ENCODE assay signal across 23 cellular contexts in genomic region chr16:4927661-4928060, GRCh38. TPM values are rescaled to one million over a fixed set of nuclear protein-coding genes. Genes with fewer than 3 reads are reported as not detected.
A peak's percentile ranks its signal among the peaks of the same experiment; 100 is the strongest.
DNase-seq lines count a peak whose midpoint lies in the region; ATAC-seq, FAIRE-seq and TF ChIP-seq lines count a peak whose summit lies in the region.
"Had no signal": no experiment of that assay in that cellular context is flagged by ENCODE, and none has a peak within 500 bp of the region (broad histone marks: within the 10 kb centered on the region; RNA-seq: fewer than 3 reads in every experiment).

No MANE protein-coding gene starts in this region.

- no peak overlapping the region for H3K4me3 ChIP-seq in HEK293 (ENCODE audit: low read depth, low read length)
- H3K4me3 ChIP-seq in K562: no peak overlapping the region
- no peak overlapping the region for H3K4me3 ChIP-seq in esophagus squamous epithelium
- no peak overlapping the region for H3K4me3 ChIP-seq in SK-N-SH (ENCODE audit: low read depth in 2 of 2, low read length in 1 of 2)
- H3K4me3 ChIP-seq: A549; BLaER1 treated with 17β-estradiol and CSF1 and Interleukin-3, amounts not matched to agents 10 nM and 100 nM; HAP-1 had no signal

- 0 out of 2 replicates have a peak, but pooled peaks cover 7% of the 10 kb centered on the region for H4K20me1 ChIP-seq in K562 (replicated peaks; ENCODE audit: control insufficient read depth, insufficient read depth, low read length)
- no peaks in the 10 kb centered on the region for H4K20me1 ChIP-seq in SK-N-SH (ENCODE audit: insufficient read depth)
- H4K20me1 ChIP-seq: BLaER1 treated with 17β-estradiol and CSF1 and Interleukin-3, amounts not matched to agents 10 nM and 100 nM had no signal

- TF ChIP-seq CTCF in HEK293 (tag by site-specific recombination; IDR thresholded peaks at IDR 0.05) (no peak), K562 (IDR thresholded peaks at IDR 0.05 in 2 of 3, conservative IDR thresholded peaks at IDR 0.05 in 1 of 3; ENCODE audit: insufficient read depth in 2 of 3, low read depth in 1 of 3, low read length in 3 of 3) (no peak), esophagus squamous epithelium (IDR thresholded peaks at IDR 0.05) (no peak), SK-N-SH (IDR thresholded peaks at IDR 0.05) (no peak)

- POLR2A ChIA-PET in HEK293 (lab: Yijun Ruan, JAX): no interaction called here
- POLR2A ChIA-PET in K562 (lab: Yijun Ruan, JAX): interaction anchor here (0.5 kb wide), 1 partner anchor 9 kb away, joined by 4 read pairs; no protein-coding TSS in a partner anchor
- POLR2A ChIA-PET in SK-N-SH (lab: Yijun Ruan, JAX): no interaction called here

- TF ChIP-seq EP300 in K562 (IDR thresholded peaks at IDR 0.05; ENCODE audit: low read length) (no peak), SK-N-SH (IDR thresholded peaks at IDR 0.05; ENCODE audit: borderline replicate concordance in 1 of 2, low read depth in 1 of 2, low read length in 1 of 2) (no peak)

- no peak for ATAC-seq in K562
- no peak for ATAC-seq in GM21360 (IDR thresholded peaks at IDR 0.05; ENCODE audit: unreplicated experiment)
- ATAC-seq: A549 had no signal

- TF ChIP-seq RAD21 in K562 (CRISPR knock-in tag; conservative IDR thresholded peaks at IDR 0.05 in 1 of 2, IDR thresholded peaks at IDR 0.05 in 1 of 2) (no peak), SK-N-SH (IDR thresholded peaks at IDR 0.05; ENCODE audit: low read length) (no peak)

- no peak overlapping the region for H3K9ac ChIP-seq in K562 (ENCODE audit: insufficient read depth in 1 of 2, low read depth in 2 of 2, low read length in 2 of 2)
- H3K9ac ChIP-seq in SK-N-SH: no peak overlapping the region
- H3K9ac ChIP-seq: BLaER1 treated with 17β-estradiol and CSF1 and Interleukin-3, amounts not matched to agents 10 nM and 100 nM had no signal

- DNase-seq in K562 (ENCODE audit: extremely low read depth in 1 of 4, low spot score in 3 of 4) (no peak), esophagus squamous epithelium (lab: John Stamatoyannopoulos, UW) (no peak), SK-N-SH (no peak)
- no peak for DNase-seq in activated naive CD4-positive, alpha-beta T cell treated with Interleukin-2 at 50 U/mL for 16 hours
- DNase-seq: 8988T; ACHN; AML-193; BE2C; CD4-positive, alpha-beta T cell; CD8-positive, alpha-beta memory T cell; DMS 273 treated with DMSO at 0.1 percent for 48 hours; DMS79 treated with DMSO at 0.1 percent for 48 hours; GF-D8; GOT3 had no signal

- CTCF ChIA-PET in HEK293 (lab: Yijun Ruan, JAX): no interaction called here
- CTCF ChIA-PET in K562 (lab: Yijun Ruan, JAX; ENCODE audit: low intra/inter-chr PET ratio): no interaction called here
- CTCF ChIA-PET in SK-N-SH (lab: Yijun Ruan, JAX): interaction anchor here (0.7 kb wide), 1 partner anchor 9 kb away, joined by 3 read pairs; the partner anchor contains the start of gene PPL

- intact Hi-C loops in K562 (cut with micrococcal nuclease): no loop called here
- intact Hi-C loops in esophagus squamous epithelium (cut with DNase I): no loop called here

- H3K27ac ChIP-seq in HEK293 (ENCODE audit: extremely low read depth, low read depth, low read length) (no peak overlapping the region), K562 (ENCODE audit: extremely low read depth, low read depth, low read length) (no peak overlapping the region), esophagus squamous epithelium (peak overlapping the region; percentile 25 to 97 (median 90)), SK-N-SH (ENCODE audit: low read depth in 2 of 2, low read length in 1 of 2) (no peak overlapping the region)
- H3K27ac ChIP-seq: A549; BLaER1 treated with 17β-estradiol and CSF1 and Interleukin-3, amounts not matched to agents 10 nM and 100 nM had no signal

- in situ Hi-C loops in K562 (cut with MboI): no loop called here

- no peaks in the 10 kb centered on the region for H3K9me1 ChIP-seq in K562 (ENCODE audit: control insufficient read depth, insufficient read depth, low read length)

- H3K79me2 ChIP-seq in K562 (ENCODE audit: control insufficient read depth, insufficient read depth, low read length): no peaks in the 10 kb centered on the region
- H3K79me2 ChIP-seq in SK-N-SH (ENCODE audit: insufficient read depth): no peaks in the 10 kb centered on the region

- H3K4me1 ChIP-seq in HEK293 (ENCODE audit: control insufficient read depth, insufficient read depth, low read length) (no peaks in the 10 kb centered on the region), K562 (replicated peaks in 1 of 2; ENCODE audit: control insufficient read depth in 2 of 2, insufficient read depth in 2 of 2, low read length in 2 of 2) (peaks cover 0 to 5% of the 10 kb centered on the region in 2 experiments; a peak in 2 of 5 replicates), esophagus squamous epithelium (peaks cover 22 to 95% (median 51%) of the 10 kb centered on the region in 3 donors), SK-N-SH (ENCODE audit: control insufficient read depth in 1 of 2, insufficient read depth in 2 of 2, low read depth in 1 of 2, low read length in 1 of 2) (peaks cover 0 to 9% of the 10 kb centered on the region in 2 experiments; a peak in 1 of 4 replicates)
- H3K4me1 ChIP-seq: BE2C, HAP-1 had no signal

- H3K27me3 ChIP-seq in K562 (ENCODE audit: control insufficient read depth in 2 of 2, insufficient read depth in 2 of 2, low read length in 2 of 2) (peaks cover 38 to 61% of the 10 kb centered on the region in 2 experiments), esophagus squamous epithelium (no peaks in the 10 kb centered on the region), SK-N-SH (ENCODE audit: insufficient read depth) (no peaks in the 10 kb centered on the region)
- H3K27me3 ChIP-seq: BLaER1 treated with 17β-estradiol and CSF1 and Interleukin-3, amounts not matched to agents 10 nM and 100 nM had no signal

- H3K36me3 ChIP-seq in HEK293 (ENCODE audit: control insufficient read depth in 2 of 2, insufficient read depth in 1 of 2, low read length in 2 of 2) (no peaks in the 10 kb centered on the region), K562 (ENCODE audit: control insufficient read depth, insufficient read depth, low read length) (no peaks in the 10 kb centered on the region), esophagus squamous epithelium (peaks cover 0 to 59% (median 7%) of the 10 kb centered on the region in 3 donors), SK-N-SH (replicated peaks in 1 of 2; ENCODE audit: control insufficient read depth in 1 of 2, insufficient read depth in 2 of 2, low read length in 1 of 2) (no peaks in the 10 kb centered on the region)
- H3K36me3 ChIP-seq: BE2C; BLaER1 treated with 17β-estradiol and CSF1 and Interleukin-3, amounts not matched to agents 10 nM and 100 nM; HAP-1 had no signal

- no peaks in the 10 kb centered on the region for H3F3A ChIP-seq in SK-N-SH (replicated peaks; ENCODE audit: insufficient read depth)

- H3K9me2 ChIP-seq in SK-N-SH: no peaks in the 10 kb centered on the region

- no peak for FAIRE-seq in K562 (lab: Jason Lieb, UNC)
- FAIRE-seq: A549, D721Med, GM12891, GM18507, H54 had no signal

- TF ChIP-seq POLR2A in K562 (conservative IDR thresholded peaks at IDR 0.05) (no peak), esophagus squamous epithelium (IDR thresholded peaks at IDR 0.05) (no peak)

- BruUV-seq in K562 (replicated peaks; lab: Mats Ljungman, UMichigan): no TSS peak

- H3K9me3 ChIP-seq in HEK293 (ENCODE audit: control insufficient read depth, insufficient read depth, low read depth, low read length): no peaks in the 10 kb centered on the region
- no peaks in the 10 kb centered on the region; the same call in 1 of the 2 replicates for H3K9me3 ChIP-seq in K562 (replicated peaks; ENCODE audit: control insufficient read depth, insufficient read depth, low read depth, low read length)
- peaks cover 0 to 4% (median 0%) of the 10 kb centered on the region in 3 donors for H3K9me3 ChIP-seq in esophagus squamous epithelium
- 0 out of 2 replicates have a peak, but pooled peaks cover 6% of the 10 kb centered on the region for H3K9me3 ChIP-seq in SK-N-SH
- H3K9me3 ChIP-seq: BE2C had no signal

- H3K4me2 ChIP-seq in K562 (ENCODE audit: insufficient read depth, low read length): no peak overlapping the region
- no peak overlapping the region for H3K4me2 ChIP-seq in SK-N-SH
- H3K4me2 ChIP-seq: A549; BLaER1 treated with 17β-estradiol and CSF1 and Interleukin-3, amounts not matched to agents 10 nM and 100 nM had no signal

- H2AFZ ChIP-seq in K562 (ENCODE audit: low read depth, low read length) (no peak overlapping the region), SK-N-SH (ENCODE audit: low read depth) (no peak overlapping the region)

- WGBS in K562 (ENCODE audit: insufficient coverage, low coverage, missing lambda C conversion rate): 0% methylated on average over 2 of the region's 2 CpGs
- WGBS in esophagus squamous epithelium, 2 donors: 52 to 53% methylated on average over 2 of the region's 2 CpGs
- 24% methylated on average over 2 of the region's 2 CpGs for WGBS in SK-N-SH (ENCODE audit: low lambda C conversion rate)

RNA-seq across cellular contexts. Expression of gene PPL, which starts 9.3 kb away (rescaled TPM):
- 0.07 and 0.19 TPM in 2 replicates for total RNA-seq in K562 (2011; cell fraction: chromatin; rRNA removed; ENCODE audit: low replicate concordance)
- total RNA-seq in K562 (2011; cell fraction: nucleolus; rRNA removed): 0.17 and 0.53 TPM in 2 replicates
- 0.44 TPM in 1 of 2 replicates, not detected in the other for total RNA-seq in K562 (2011; cell fraction: nucleoplasm; rRNA removed)
- total RNA-seq in K562 (2014; rRNA removed) (0.09 and 0.16 TPM in 2 replicates), K562 (2014; rRNA removed; fragmentation: Illumina TruSeq; extraction: Trizol) (0.03 TPM in 1 of 2 replicates, not detected in the other), K562 (2015; rRNA removed; fragmentation: Illumina TruSeq; extraction: Trizol) (0.04 TPM in 1 of 2 replicates, not detected in the other), K562 (2021) (0.07 and 0.13 TPM in 2 replicates), esophagus squamous epithelium (1,000 to 10,000 TPM in 2 of 4 donors, 100 to 1,000 TPM in 2; 504 to 1,677 (median 860) TPM)
- polyA plus RNA-seq in K562 (2011; rRNA removed) (0.05 and 0.07 TPM in 2 replicates), K562 (2014; fragmentation: Illumina TruSeq; extraction: Trizol) (0.03 and 0.10 TPM in 2 replicates), K562 (2014; fragmentation: Nextera tagmentation; extraction: Ambion mirVana) (under 1 TPM in 1 of 2 experiments, not detected in 1; 0.15 TPM), K562 (2014; rRNA removed) (0.01 and 0.03 TPM in 2 replicates), SK-N-SH (2012; rRNA removed) (16.8 and 24.6 TPM in 2 replicates)
- polyA plus RNA-seq in K562 (2011; cell fraction: cytosol; rRNA removed): 0.04 TPM in 2 replicates
- 0.11 and 0.33 TPM in 2 replicates for polyA plus RNA-seq in K562 (2011; cell fraction: nucleus; rRNA removed)
- polyA plus RNA-seq in K562 (2012): 0.13 and 0.22 TPM in 2 replicates
- polyA minus RNA-seq in K562 (2011; rRNA and poly(A)+ RNA removed): 0.11 and 0.39 TPM in 2 replicates
- polyA minus RNA-seq in K562 (2011; cell fraction: cytosol; rRNA and poly(A)+ RNA removed): 0.19 and 0.27 TPM in 2 replicates
- polyA minus RNA-seq in K562 (2011; cell fraction: nucleus; rRNA and poly(A)+ RNA removed): 0.11 and 0.13 TPM in 2 replicates
- polyA plus RNA-seq in SK-N-SH (2012; cell fraction: cytosol; rRNA removed): 9.9 and 11.5 TPM in 2 replicates
- 42.1 and 47.8 TPM in 2 replicates for polyA plus RNA-seq in SK-N-SH (2012; cell fraction: nucleus; rRNA removed)
- total RNA-seq: CD4-positive, alpha-beta T cell; CD8-positive, alpha-beta memory T cell had no signal

RNA-seq across cellular contexts. Expression of gene SEC14L5, which starts 30.5 kb away (rescaled TPM):
- total RNA-seq in K562 (2011; cell fraction: chromatin; rRNA removed; ENCODE audit: low replicate concordance): 0.44 TPM in 1 of 2 replicates, not detected in the other
- total RNA-seq in K562 (2011; cell fraction: nucleolus; rRNA removed): not detected in 2 replicates
- 0.22 TPM in 1 of 2 replicates, not detected in the other for total RNA-seq in K562 (2011; cell fraction: nucleoplasm; rRNA removed)
- not detected in 2 replicates for total RNA-seq in K562 (2014; rRNA removed)
- total RNA-seq in K562 (2014; rRNA removed; fragmentation: Illumina TruSeq; extraction: Trizol): not detected in 2 replicates
- total RNA-seq in K562 (2015; rRNA removed; fragmentation: Illumina TruSeq; extraction: Trizol): not detected in 2 replicates
- 0.22 TPM in 1 of 2 replicates, not detected in the other for total RNA-seq in K562 (2021)
- not detected in 2 replicates for polyA plus RNA-seq in K562 (2011; rRNA removed)
- polyA plus RNA-seq in K562 (2011; cell fraction: cytosol; rRNA removed): 0.01 and 0.15 TPM in 2 replicates
- 0.01 TPM in 2 replicates for polyA plus RNA-seq in K562 (2011; cell fraction: nucleus; rRNA removed)
- polyA plus RNA-seq in K562 (2012): not detected in 2 replicates
- polyA plus RNA-seq in K562 (2014; fragmentation: Illumina TruSeq; extraction: Trizol): not detected in 2 replicates
- not detected for polyA plus RNA-seq in K562 (2014; fragmentation: Nextera tagmentation; extraction: Ambion mirVana)
- polyA plus RNA-seq in K562 (2014; rRNA removed): 0.11 TPM in 1 of 2 replicates, not detected in the other
- not detected in 2 replicates for polyA minus RNA-seq in K562 (2011; rRNA and poly(A)+ RNA removed)
- polyA minus RNA-seq in K562 (2011; cell fraction: cytosol; rRNA and poly(A)+ RNA removed): not detected in 2 replicates
- polyA minus RNA-seq in K562 (2011; cell fraction: nucleus; rRNA and poly(A)+ RNA removed): not detected in 2 replicates
- total RNA-seq in esophagus squamous epithelium: 1 to 10 TPM in 1 of 4 donors, under 1 TPM in 3; 0.22 to 5.6 (median 0.49) TPM
- polyA plus RNA-seq in SK-N-SH (2012; rRNA removed): 0.03 and 0.08 TPM in 2 replicates
- polyA plus RNA-seq in SK-N-SH (2012; cell fraction: cytosol; rRNA removed): 0.01 and 0.03 TPM in 2 replicates
- polyA plus RNA-seq in SK-N-SH (2012; cell fraction: nucleus; rRNA removed): 0.61 and 1.2 TPM in 2 replicates
- total RNA-seq: CD4-positive, alpha-beta T cell; CD8-positive, alpha-beta memory T cell had no signal
- polyA plus RNA-seq: CD8-positive, alpha-beta memory T cell had no signal

Comparison
In these comparisons a context has a peak if more than half of its experiments do, and no peak if none do; other contexts are left out.
1. H3K27ac ChIP-seq: peak in esophagus squamous epithelium (4 of 4); none in HEK293 (single experiment), K562 (single experiment) and SK-N-SH (0 of 2).
2. RNA of gene PPL, which starts 9.3 kb away (total RNA-seq): 504 to 1,677 TPM in esophagus squamous epithelium; 0.03 to 0.53 TPM in K562; every median in the first group is over 100 times any median in the second.
3. Of the 44 proteins assayed by ChIP-seq in both K562 and HEK293: peak only in K562: none; only in HEK293: none; in both: ZNF121; in neither: 43.